Comparison of ENCODE assay signal across 22 cellular contexts in the genomic region with DNA sequence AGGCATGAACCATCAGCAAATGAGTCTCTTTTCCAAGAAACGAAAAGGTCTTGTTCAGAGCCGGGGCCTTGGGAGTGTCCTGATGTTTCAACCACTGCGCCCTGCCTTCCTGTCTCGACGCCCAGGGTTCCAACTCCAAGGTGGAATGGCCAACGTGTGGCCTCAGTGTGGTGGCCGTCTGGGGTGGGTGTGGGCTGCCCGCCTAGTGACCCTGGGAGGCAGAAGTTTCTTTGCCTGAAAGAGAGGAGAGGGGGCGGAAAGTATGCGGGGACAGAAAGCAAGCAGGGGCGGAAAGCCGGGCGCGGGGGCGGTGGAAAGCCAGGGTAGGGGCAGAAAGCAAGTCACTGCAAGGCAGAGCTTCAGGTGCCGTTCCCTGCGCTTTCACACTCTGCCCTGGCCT. TPM values are rescaled to one million over a fixed set of nuclear protein-coding genes. Genes with fewer than 3 reads are reported as not detected.
"Had no signal": no experiment of that assay in that cellular context is flagged by ENCODE, and none has a peak within 500 bp of the region (broad histone marks: within the 10 kb centered on the region; RNA-seq: fewer than 3 reads in every experiment).

No MANE protein-coding gene starts in this region.

- ATAC-seq: activated T-cell treated with anti-CD3 and anti-CD28 coated beads, Interleukin-2, amount 50 U/mL, for 72 hours; right cardiac atrium; stimulated activated naive CD8-positive, alpha-beta T cell treated with anti-CD3 and anti-CD28 coated beads, Interleukin-15, amount 100 ng/mL, for 72 hours had no signal

- H3K9me3 ChIP-seq: prostate gland had no signal

- DNase-seq: activated CD4-positive, alpha-beta T cell treated with anti-CD3 and anti-CD28 coated beads, Interleukin-2, amount 50 U/mL, for 4 hours; activated CD4-positive, CD25-positive, alpha-beta regulatory T cell treated with anti-CD3 and anti-CD28 coated beads, Interleukin-2, amount 50 U/mL, for 72 hours; activated gamma-delta T cell; activated T-cell treated with anti-CD3 and anti-CD28 coated beads, Interleukin-2, amount 50 U/mL, for 72 hours; amniotic stem cell; dorsolateral prefrontal cortex; foreskin fibroblast; mammary epithelial cell; small intestine; stimulated activated CD4-positive, alpha-beta T cell treated with anti-CD3 and anti-CD28 coated beads, Interleukin-4, amount 100 ng/mL, for 1 hour; stimulated activated naive CD8-positive, alpha-beta T cell treated with anti-CD3 and anti-CD28 coated beads, Interleukin-15, amount 100 ng/mL, for 72 hours; trophoblast cell had no signal

- H3K27ac Mint-ChIP-seq: activated naive CD8-positive, alpha-beta T cell; activated T-cell treated with anti-CD3 and anti-CD28 coated beads, Interleukin-2, amount 50 U/mL, for 72 hours; stimulated activated naive CD8-positive, alpha-beta T cell treated with anti-CD3 and anti-CD28 coated beads, Interleukin-15, amount 100 ng/mL, for 72 hours; T-helper 1 cell treated with Interleukin-12 subunit alpha and Interleukin-12 subunit beta and Interleukin-4 antibody, amounts not matched to agents 30 μg/mL and 1 μg/mL, for 36 hours had no signal

- H3K27me3 ChIP-seq: dorsolateral prefrontal cortex had no signal

- H3K9me3 Mint-ChIP-seq: activated T-cell treated with anti-CD3 and anti-CD28 coated beads, Interleukin-2, amount 50 U/mL, for 72 hours; stimulated activated naive CD8-positive, alpha-beta T cell treated with anti-CD3 and anti-CD28 coated beads, Interleukin-15, amount 100 ng/mL, for 72 hours; T-helper 1 cell treated with Interleukin-12 subunit alpha and Interleukin-12 subunit beta and Interleukin-4 antibody, amounts not matched to agents 30 μg/mL and 1 μg/mL, for 36 hours had no signal

- H3K27ac ChIP-seq: epithelial cell of prostate, prostate gland, VCaP had no signal

- H3K4me3 ChIP-seq: dorsolateral prefrontal cortex, prostate gland had no signal

- H3K4me3 Mint-ChIP-seq: activated naive CD8-positive, alpha-beta T cell; activated T-cell treated with anti-CD3 and anti-CD28 coated beads, Interleukin-2, amount 50 U/mL, for 72 hours; stimulated activated naive CD8-positive, alpha-beta T cell treated with anti-CD3 and anti-CD28 coated beads, Interleukin-15, amount 100 ng/mL, for 72 hours; T-helper 1 cell treated with Interleukin-12 subunit alpha and Interleukin-12 subunit beta and Interleukin-4 antibody, amounts not matched to agents 30 μg/mL and 1 μg/mL, for 36 hours had no signal

- H3K36me3 Mint-ChIP-seq: activated naive CD8-positive, alpha-beta T cell had no signal

- H3K27me3 Mint-ChIP-seq: activated naive CD8-positive, alpha-beta T cell; stimulated activated naive CD8-positive, alpha-beta T cell treated with anti-CD3 and anti-CD28 coated beads, Interleukin-15, amount 100 ng/mL, for 72 hours had no signal

RNA-seq across cellular contexts. Expression of gene RPL3L, which starts 15.6 kb away (rescaled TPM):
- total RNA-seq: temporal lobe had no signal

RNA-seq across cellular contexts. Expression of gene HS3ST6, which starts 20.7 kb away (rescaled TPM):
- total RNA-seq: activated CD8-positive, alpha-beta memory T cell treated with anti-CD3 and anti-CD28 coated beads for 36 hours; activated T-cell treated with anti-CD3 and anti-CD28 coated beads, Interleukin-2, amount 50 U/mL, for 72 hours; dorsolateral prefrontal cortex; mammary epithelial cell; myocyte; osteocyte; right cardiac atrium; temporal lobe had no signal
